In genomic region chr7:55553087-55553345, GRCh38 we compare ENCODE assay signal across 16 cellular contexts. TPM values are rescaled to one million over a fixed set of nuclear protein-coding genes. Genes with fewer than 3 reads are reported as not detected.
DNase-seq lines count a peak whose midpoint lies in the region; TF ChIP-seq lines count a peak whose summit lies in the region.
"Had no signal": no experiment of that assay in that cellular context is flagged by ENCODE, and none has a peak within 500 bp of the region (broad histone marks: within the 10 kb centered on the region; RNA-seq: fewer than 3 reads in every experiment).

No MANE protein-coding gene starts in this region.

- no peak overlapping the region for H2AK5ac ChIP-seq in trophoblast cell (ENCODE audit: low read length)

- H3K79me1 ChIP-seq in trophoblast cell (ENCODE audit: low read length): no peaks in the 10 kb centered on the region

- no peak overlapping the region for H4K12ac ChIP-seq in trophoblast cell (ENCODE audit: low read depth, low read length)

- BruUV-seq in Calu3 (replicated peaks; lab: Mats Ljungman, UMichigan): no TSS peak

- DNase-seq in Calu3: no peak
- no peak for DNase-seq in SJSA1 (ENCODE audit: low read depth in 1 of 2, low spot score in 2 of 2)
- no peak for DNase-seq in esophagus muscularis mucosa (ENCODE audit: extremely low spot score)
- DNase-seq in smooth muscle cell (lab: John Stamatoyannopoulos, UW; ENCODE audit: unreplicated experiment): no peak
- no peak for DNase-seq in trophoblast cell
- DNase-seq in NCI-H510A treated with DMSO at 0.1 percent for 48 hours (lab: John Stamatoyannopoulos, UW): no peak
- no peak for DNase-seq in H7
- no peak for DNase-seq in NCI-H2029 (lab: John Stamatoyannopoulos, UW)
- DNase-seq: activated CD4-positive, alpha-beta T cell treated with anti-CD3 and anti-CD28 coated beads, Interleukin-2, amount 10 ng/mL, durations not matched to agents 7 days and 5 days; effector memory CD4-positive, alpha-beta T cell; NCI-H1694; NCI-H345; stimulated activated CD4-positive, alpha-beta T cell treated with anti-CD3 and anti-CD28 coated beads, Interleukin-4, amount 100 ng/mL, for 24 hours had no signal

- H3K4me3 ChIP-seq in SJSA1 (no peak overlapping the region), esophagus muscularis mucosa (peak overlapping the region in 1 of 4 donors; percentile 25), smooth muscle cell (no peak overlapping the region), trophoblast cell (ENCODE audit: low read depth, low read length) (no peak overlapping the region), H7 (ENCODE audit: insufficient read depth, low read depth, low read length) (no peak overlapping the region)
- H3K4me3 ChIP-seq: lung had no signal

- H3K9me3 Mint-ChIP-seq in Calu3 (ENCODE audit: low read depth, unreplicated experiment): no peaks in the 10 kb centered on the region
- H3K9me3 Mint-ChIP-seq: activated CD4-positive, alpha-beta T cell treated with anti-CD3 and anti-CD28 coated beads, Interleukin-2, amount 10 ng/mL, durations not matched to agents 7 days and 5 days had no signal

- no peak overlapping the region for H3K18ac ChIP-seq in trophoblast cell (ENCODE audit: low read length)

- H3K4me2 ChIP-seq in smooth muscle cell (peak overlapping the region; percentile 32), trophoblast cell (ENCODE audit: low read length) (no peak overlapping the region)

- H3K79me2 ChIP-seq in smooth muscle cell (ENCODE audit: low read depth) (peaks cover 5% of the 10 kb centered on the region), trophoblast cell (ENCODE audit: control insufficient read depth, insufficient read depth, low read length, poor library complexity) (no peaks in the 10 kb centered on the region)

- peaks cover 25% of the 10 kb centered on the region for H3K36me3 ChIP-seq in SJSA1
- H3K36me3 ChIP-seq in esophagus muscularis mucosa: no peaks in the 10 kb centered on the region
- no peaks in the 10 kb centered on the region for H3K36me3 ChIP-seq in smooth muscle cell (ENCODE audit: low read depth)
- no peaks in the 10 kb centered on the region for H3K36me3 ChIP-seq in trophoblast cell (ENCODE audit: control insufficient read depth in 1 of 2, insufficient read depth in 2 of 2, low read length in 2 of 2)
- no peaks in the 10 kb centered on the region for H3K36me3 ChIP-seq in H7 (replicated peaks; ENCODE audit: control insufficient read depth, insufficient read depth, low read length)

- no peak overlapping the region for H4K8ac ChIP-seq in trophoblast cell (ENCODE audit: low read depth, low read length)

- no peaks in the 10 kb centered on the region for H3F3A ChIP-seq in smooth muscle cell (ENCODE audit: low read depth)

- no peaks in the 10 kb centered on the region for H3K27me3 Mint-ChIP-seq in Calu3 (ENCODE audit: unreplicated experiment)
- H3K27me3 Mint-ChIP-seq: activated CD4-positive, alpha-beta T cell treated with anti-CD3 and anti-CD28 coated beads, Interleukin-2, amount 10 ng/mL, durations not matched to agents 7 days and 5 days; activated naive CD8-positive, alpha-beta T cell had no signal

- H3K36me3 Mint-ChIP-seq in Calu3 (ENCODE audit: insufficient read depth, unreplicated experiment): peaks cover 6% of the 10 kb centered on the region

- no peak for TF ChIP-seq POLR2A in esophagus muscularis mucosa (IDR thresholded peaks at IDR 0.05; ENCODE audit: low read depth)

- H3K27me3 ChIP-seq in SJSA1 (replicated peaks) (no peaks in the 10 kb centered on the region), esophagus muscularis mucosa (no peaks in the 10 kb centered on the region), smooth muscle cell (ENCODE audit: low read depth) (no peaks in the 10 kb centered on the region), trophoblast cell (ENCODE audit: insufficient read depth, low read length) (no peaks in the 10 kb centered on the region), H7 (ENCODE audit: control insufficient read depth, insufficient read depth, low read length) (no peaks in the 10 kb centered on the region)
- H3K27me3 ChIP-seq: foreskin keratinocyte had no signal

- no peak overlapping the region for H4K91ac ChIP-seq in trophoblast cell (ENCODE audit: low read depth, low read length)

- H3K9ac ChIP-seq in smooth muscle cell (ENCODE audit: low read depth) (no peak overlapping the region), trophoblast cell (ENCODE audit: low read length) (no peak overlapping the region)

- no peak for TF ChIP-seq EP300 in esophagus muscularis mucosa (IDR thresholded peaks at IDR 0.05)

- H3K4me1 ChIP-seq in SJSA1 (replicated peaks) (peaks cover 44% of the 10 kb centered on the region), esophagus muscularis mucosa (peaks cover 33 to 56% (median 37%) of the 10 kb centered on the region in 4 donors), smooth muscle cell (ENCODE audit: low read depth) (no peaks in the 10 kb centered on the region), trophoblast cell (ENCODE audit: control insufficient read depth in 1 of 2, insufficient read depth in 2 of 2, low read length in 2 of 2) (peaks cover 6 to 11% of the 10 kb centered on the region in 2 experiments)

- H2AFZ ChIP-seq in smooth muscle cell (ENCODE audit: low read depth) (no peak overlapping the region), trophoblast cell (ENCODE audit: insufficient read depth, low read length, poor library complexity) (no peak overlapping the region)

- H3K9me3 ChIP-seq in SJSA1 (replicated peaks) (no peaks in the 10 kb centered on the region), esophagus muscularis mucosa (no peaks in the 10 kb centered on the region), smooth muscle cell (replicated peaks; ENCODE audit: low read depth) (no peaks in the 10 kb centered on the region), trophoblast cell (ENCODE audit: insufficient read depth, low read depth, low read length) (peaks cover 1% of the 10 kb centered on the region)

- H3K4me1 Mint-ChIP-seq in Calu3 (ENCODE audit: low read depth, unreplicated experiment): peaks cover 95% of the 10 kb centered on the region

- no peak overlapping the region for H2BK5ac ChIP-seq in trophoblast cell (ENCODE audit: low read depth, low read length, poor library complexity)

- peaks cover 89% of the 10 kb centered on the region for H4K20me1 ChIP-seq in smooth muscle cell (ENCODE audit: low read depth)

- H2BK12ac ChIP-seq in trophoblast cell (ENCODE audit: low read length): no peak overlapping the region

- H3K4ac ChIP-seq in trophoblast cell (ENCODE audit: low read depth, low read length): no peak overlapping the region

- no peak overlapping the region for H3K14ac ChIP-seq in trophoblast cell (ENCODE audit: low read length)

- no peak overlapping the region for H2BK120ac ChIP-seq in trophoblast cell (ENCODE audit: insufficient read depth, low read length, poor library complexity)

- no peak overlapping the region for H3K23ac ChIP-seq in trophoblast cell (ENCODE audit: low read length)

- no peak for TF ChIP-seq CTCF in Calu3 (IDR thresholded peaks at IDR 0.05; ENCODE audit: unreplicated experiment)
- no peak for TF ChIP-seq CTCF in esophagus muscularis mucosa (IDR thresholded peaks at IDR 0.05)
- TF ChIP-seq CTCF in smooth muscle cell (IDR thresholded peaks at IDR 0.05; ENCODE audit: borderline replicate concordance, insufficient read depth, poor library complexity, severe bottlenecking): no peak

- intact Hi-C loops in Calu3 (cut with micrococcal nuclease; ENCODE audit: unreplicated experiment): loop anchor here (2.0 kb wide), 1 partner anchor 46 kb away; no protein-coding TSS in a partner anchor
- intact Hi-C loops in esophagus muscularis mucosa (cut with DNase I): no loop called here

- peak overlapping the region; percentile 88 for H3K27ac Mint-ChIP-seq in Calu3 (ENCODE audit: unreplicated experiment)
- H3K27ac Mint-ChIP-seq: activated CD4-positive, alpha-beta T cell treated with anti-CD3 and anti-CD28 coated beads, Interleukin-2, amount 10 ng/mL, durations not matched to agents 7 days and 5 days had no signal

- H3K27ac ChIP-seq in SJSA1 (peak overlapping the region; percentile 43), esophagus muscularis mucosa (replicated peaks in 1 of 4) (peak overlapping the region in 3 of 4 donors; percentile 28 to 75 (median 65)), smooth muscle cell (ENCODE audit: low read depth) (peak overlapping the region; percentile 61), trophoblast cell (ENCODE audit: low read depth, low read length) (no peak overlapping the region)

- CTCF ChIA-PET in Calu3 (lab: Charles Lee): interaction anchor here (0.9 to 1.4 kb wide), 2 partner anchors 14 to 17 kb away, joined by 3 read pairs; no protein-coding TSS in a partner anchor

- H3K4me3 Mint-ChIP-seq in Calu3 (ENCODE audit: low read depth, unreplicated experiment): no peak overlapping the region
- H3K4me3 Mint-ChIP-seq: activated CD4-positive, alpha-beta T cell treated with anti-CD3 and anti-CD28 coated beads, Interleukin-2, amount 10 ng/mL, durations not matched to agents 7 days and 5 days; activated naive CD8-positive, alpha-beta T cell had no signal

RNA-seq across cellular contexts. Expression of gene VOPP1, which starts 19.3 kb away (rescaled TPM):
- total RNA-seq in Calu3 (2022) (106 and 128 TPM in 2 replicates), esophagus muscularis mucosa (10 to 100 TPM; 23.7 to 42.1 (median 37.5) TPM), smooth muscle cell (25.8 and 26.6 TPM in 2 replicates)
- total RNA-seq in SJSA1 (2014; rRNA removed; shearing (Covaris generic)): 88.2 and 107 TPM in 2 replicates
- 13.4 and 18.3 TPM in 2 replicates for polyA plus RNA-seq in smooth muscle cell
- 17.6 and 18.5 TPM in 2 replicates for polyA plus RNA-seq in trophoblast cell (2013)
- total RNA-seq in H7 (2014; rRNA removed; shearing (Covaris generic)): 87.1 and 103 TPM in 2 replicates
